Comparison of ENCODE assay signal across 8 cellular contexts in the genomic region with DNA sequence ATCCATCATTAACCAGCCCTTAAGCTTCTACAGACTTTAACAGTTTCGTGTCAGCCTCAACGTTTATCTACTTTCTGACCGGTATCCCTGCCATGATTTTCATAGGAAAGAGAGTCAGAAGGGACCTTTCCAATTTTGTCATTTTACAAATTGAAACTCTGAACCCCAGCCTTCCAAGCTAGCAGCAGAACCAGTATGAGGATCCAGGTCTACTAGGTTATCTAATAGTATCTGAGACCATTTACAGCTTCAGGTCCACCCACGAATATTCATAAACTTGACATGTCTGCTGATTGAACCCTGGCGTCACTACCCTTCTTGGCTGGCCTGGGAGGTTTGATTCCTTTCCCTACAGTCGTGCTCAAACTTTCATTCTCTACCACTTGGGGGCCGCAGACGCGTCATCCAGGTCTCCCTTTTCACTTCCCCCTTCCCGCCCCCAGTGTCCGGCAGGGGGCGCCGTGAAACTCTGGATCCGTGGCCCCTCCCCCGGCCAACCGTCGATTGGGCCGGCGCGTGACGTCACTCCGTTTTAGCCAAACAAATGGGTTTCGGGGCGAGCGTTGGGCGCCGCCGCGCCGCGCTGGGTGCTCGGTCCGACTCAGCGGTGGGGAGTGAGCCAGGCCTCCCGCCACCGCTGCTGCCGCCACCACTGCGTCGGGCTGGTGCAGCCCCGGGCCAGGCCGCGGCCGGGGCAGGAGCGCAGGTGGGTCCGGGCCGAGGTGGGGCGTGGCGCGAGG. TPM values are rescaled to one million over a fixed set of nuclear protein-coding genes. Genes with fewer than 3 reads are reported as not detected.
DNase-seq lines count a peak whose midpoint lies in the region; ATAC-seq, FAIRE-seq and TF ChIP-seq lines count a peak whose summit lies in the region.

A gene with protein sequence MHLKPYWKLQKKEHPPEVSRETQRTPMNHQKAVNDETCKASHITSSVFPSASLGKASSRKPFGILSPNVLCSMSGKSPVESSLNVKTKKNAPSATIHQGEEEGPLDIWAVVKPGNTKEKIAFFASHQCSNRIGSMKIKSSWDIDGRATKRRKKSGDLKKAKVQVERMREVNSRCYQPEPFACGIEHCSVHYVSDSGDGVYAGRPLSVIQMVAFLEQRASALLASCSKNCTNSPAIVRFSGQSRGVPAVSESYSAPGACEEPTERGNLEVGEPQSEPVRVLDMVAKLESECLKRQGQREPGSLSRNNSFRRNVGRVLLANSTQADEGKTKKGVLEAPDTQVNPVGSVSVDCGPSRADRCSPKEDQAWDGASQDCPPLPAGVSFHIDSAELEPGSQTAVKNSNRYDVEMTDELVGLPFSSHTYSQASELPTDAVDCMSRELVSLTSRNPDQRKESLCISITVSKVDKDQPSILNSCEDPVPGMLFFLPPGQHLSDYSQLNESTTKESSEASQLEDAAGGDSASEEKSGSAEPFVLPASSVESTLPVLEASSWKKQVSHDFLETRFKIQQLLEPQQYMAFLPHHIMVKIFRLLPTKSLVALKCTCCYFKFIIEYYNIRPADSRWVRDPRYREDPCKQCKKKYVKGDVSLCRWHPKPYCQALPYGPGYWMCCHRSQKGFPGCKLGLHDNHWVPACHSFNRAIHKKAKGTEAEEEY (plus strand): TSS at position 590 of the 740 bp plus-strand sequence. CDS start 78,970 bp downstream, outside the sequence.

- peak within 1 kb of the TSS; percentile 87 to 95 (median 88) for H3K4me3 Mint-ChIP-seq in brain

- peaks cover 30 to 33% of the 10 kb centered on the region in 2 donors for H3K4me1 ChIP-seq in gastrocnemius medialis

- peak; percentile 91 for FAIRE-seq in TTC549 (lab: Jason Lieb, UNC)

- peaks cover 3% of the 10 kb centered on the region for H3K27me3 Mint-ChIP-seq in brain

- peak within 1 kb of the TSS; percentile 95 to 99 (median 98) for H3K27ac ChIP-seq in gastrocnemius medialis

- peak; percentile 94 to 98 for TF ChIP-seq POLR2A in gastrocnemius medialis (IDR thresholded peaks at IDR 0.05)

- ATAC-seq in GM18517 (IDR thresholded peaks at IDR 0.05; ENCODE audit: unreplicated experiment) (peak; percentile 89), HG03060 (IDR thresholded peaks at IDR 0.05; ENCODE audit: low read depth, unreplicated experiment) (peak; percentile 73), gastrocnemius medialis (peak; percentile 80 to 86)

- in situ Hi-C loops in gastrocnemius medialis (cut with MboI; ENCODE audit: low sequenced_read_pairs in 4 of 4), result loop anchor here in 2 of 4 donors (5.0 to 10.0 kb wide), 2 partner anchors 134 to 141 kb away; a partner anchor contains a TSS

- H3K4me3 ChIP-seq in gastrocnemius medialis, result peak within 1 kb of the TSS; percentile 85 to 97 (median 94)

- H3K36me3 ChIP-seq in gastrocnemius medialis, result no peaks in the 10 kb centered on the region

- H3K36me3 Mint-ChIP-seq in brain, result peaks cover 12% of the 10 kb centered on the region

- intact Hi-C loops in gastrocnemius medialis (cut with DNase I; ENCODE audit: low total_unique reads), result loop anchor here (1.0 to 10.0 kb wide), 8 partner anchors 58 to 576 kb away; a partner anchor contains a TSS

- no peaks in the 10 kb centered on the region for H3K9me3 ChIP-seq in gastrocnemius medialis

- H3K27ac Mint-ChIP-seq in brain, result peak within 1 kb of the TSS; percentile 91 to 95 (median 93)

- TF ChIP-seq CTCF in brain (conservative IDR thresholded peaks at IDR 0.05) (peak; percentile 99 to 100), gastrocnemius medialis (IDR thresholded peaks at IDR 0.05 in 4 of 5, conservative IDR thresholded peaks at IDR 0.05 in 1 of 5) (peak; percentile 99 to 100 (median 100))

- H3K4me1 Mint-ChIP-seq in brain, result peaks cover 46% of the 10 kb centered on the region

- DNase-seq in 8988T, result peak; percentile 86
- peak; percentile 99 for DNase-seq in NCI-H2107 (lab: John Stamatoyannopoulos, UW)
- DNase-seq in iPS DF 4.7 (ENCODE audit: extremely low read depth, low spot score), result peak; percentile 72
- peak; percentile 95 to 98 for DNase-seq in gastrocnemius medialis

- H3K9me3 Mint-ChIP-seq in brain, result no peaks in the 10 kb centered on the region

- H3K27me3 ChIP-seq in gastrocnemius medialis, result no peaks in the 10 kb centered on the region

RNA-seq across cellular contexts. Expression of the gene that starts here (rescaled TPM):
- 13.5 TPM for polyA plus RNA-seq in brain (ENCODE audit: insufficient read depth, low read depth, low replicate concordance)
- total RNA-seq in gastrocnemius medialis, result 10 to 100 TPM; 26.2 to 55.9 (median 40.7) TPM

Comparison
In these comparisons a context has a peak if more than half of its experiments do, and no peak if none do; other contexts are left out.
1. Peak in every context shown above with its lines: DNase-seq, ATAC-seq, H3K4me3 ChIP-seq and H3K27ac ChIP-seq.